ENCODE assay signal across 8 cellular contexts in genomic region chr16:71484006-71484893, GRCh38. TPM values are rescaled to one million over a fixed set of nuclear protein-coding genes. Genes with fewer than 3 reads are reported as not detected.
DNase-seq lines count a peak whose midpoint lies in the region; ATAC-seq and TF ChIP-seq lines count a peak whose summit lies in the region.

No MANE protein-coding gene starts in this region.

- peak; percentile 79 for ATAC-seq in GM21367 (IDR thresholded peaks at IDR 0.05; ENCODE audit: unreplicated experiment)

- DNase-seq in COLO829 (ENCODE audit: low spot score) (peak; percentile 54), HT1080 (ENCODE audit: low read depth) (peak; percentile 82), NOMO-1 treated with DMSO at 0.1 percent for 48 hours (lab: John Stamatoyannopoulos, UW; ENCODE audit: unreplicated experiment) (peak; percentile 81), endothelial cell (ENCODE audit: low spot score) (peak; percentile 63), mesothelial cell of epicardium (ENCODE audit: low spot score in 2 of 2, unreplicated experiment in 2 of 2) (peak; percentile 46 to 77)
- peak; percentile 74 for DNase-seq in activated CD8-positive, alpha-beta memory T cell treated with anti-CD3 and anti-CD28 coated beads, Interleukin-2, amount 50 U/mL, for 4 hours
- peak; percentile 62 to 69 for DNase-seq in stimulated activated CD8-positive, alpha-beta memory T cell treated with anti-CD3 and anti-CD28 coated beads, Interleukin-15, amount 100 ng/mL, for 4 hours (ENCODE audit: low read depth in 2 of 2)

- H3K4me3 Mint-ChIP-seq in endothelial cell (ENCODE audit: unreplicated experiment) (peak overlapping the region; percentile 88), mesothelial cell of epicardium (peak overlapping the region; percentile 82)

- no peaks in the 10 kb centered on the region for H3K36me3 Mint-ChIP-seq in endothelial cell (ENCODE audit: low read depth, unreplicated experiment)
- no peaks in the 10 kb centered on the region for H3K36me3 Mint-ChIP-seq in mesothelial cell of epicardium

- peaks cover 21% of the 10 kb centered on the region for H3K4me1 Mint-ChIP-seq in endothelial cell (ENCODE audit: unreplicated experiment)
- peaks cover 13% of the 10 kb centered on the region for H3K4me1 Mint-ChIP-seq in mesothelial cell of epicardium

- H3K27ac Mint-ChIP-seq in endothelial cell (ENCODE audit: unreplicated experiment) = peak overlapping the region; percentile 81
- H3K27ac Mint-ChIP-seq in mesothelial cell of epicardium = peak overlapping the region; percentile 93

- TF ChIP-seq CTCF in endothelial cell (IDR thresholded peaks at IDR 0.05; ENCODE audit: unreplicated experiment) = no peak
- no peak for TF ChIP-seq CTCF in mesothelial cell of epicardium (IDR thresholded peaks at IDR 0.05; ENCODE audit: unreplicated experiment)

- H3K9me3 Mint-ChIP-seq in endothelial cell (ENCODE audit: unreplicated experiment) (no peaks in the 10 kb centered on the region), mesothelial cell of epicardium (no peaks in the 10 kb centered on the region)

- H3K27me3 Mint-ChIP-seq in endothelial cell (ENCODE audit: unreplicated experiment) (peaks cover 6% of the 10 kb centered on the region), mesothelial cell of epicardium (ENCODE audit: low read depth) (peaks cover 13% of the 10 kb centered on the region)

RNA-seq across cellular contexts. Expression of gene ZNF19, which starts 4.9 kb away (rescaled TPM):
- 0.87 and 0.90 TPM in 2 replicates for total RNA-seq in HT1080 (2014; rRNA removed; shearing (Covaris generic))
- 1.5 and 1.7 TPM in 2 replicates for polyA plus RNA-seq in HT1080 (2015; cell fraction: cytosol; rRNA removed)
- polyA plus RNA-seq in HT1080 (2015; cell fraction: nucleus; rRNA removed) = 5.0 and 7.5 TPM in 2 replicates
- total RNA-seq in endothelial cell (ENCODE audit: unreplicated experiment) (7.5 TPM), mesothelial cell of epicardium (7.2 to 8.4 TPM (median 7.3 TPM) in 3 replicates)

RNA-seq across cellular contexts. Expression of gene ZNF23, which starts 22.2 kb away (rescaled TPM):
- total RNA-seq in HT1080 (2014; rRNA removed; shearing (Covaris generic)) = 6.3 and 8.3 TPM in 2 replicates
- polyA plus RNA-seq in HT1080 (2015; cell fraction: cytosol; rRNA removed) = 9.9 and 10.2 TPM in 2 replicates
- polyA plus RNA-seq in HT1080 (2015; cell fraction: nucleus; rRNA removed) = 10.3 and 11.2 TPM in 2 replicates
- total RNA-seq in endothelial cell (ENCODE audit: unreplicated experiment) (8.3 TPM), mesothelial cell of epicardium (12.3 to 16.4 TPM (median 12.8 TPM) in 3 replicates)

RNA-seq across cellular contexts. Expression of gene CHST4, which starts 42.0 kb away (rescaled TPM):
- 0.43 TPM in 1 of 2 replicates, not detected in the other for total RNA-seq in HT1080 (2014; rRNA removed; shearing (Covaris generic))
- polyA plus RNA-seq in HT1080 (2015; cell fraction: cytosol; rRNA removed) = not detected in 2 replicates
- 0.11 TPM in 1 of 2 replicates, not detected in the other for polyA plus RNA-seq in HT1080 (2015; cell fraction: nucleus; rRNA removed)
- total RNA-seq in endothelial cell (ENCODE audit: unreplicated experiment) (0.13 TPM), mesothelial cell of epicardium (not detected in 3 replicates)

RNA-seq across cellular contexts. Expression of gene TLE7, which starts 42.4 kb away (rescaled TPM):
- total RNA-seq in HT1080 (2014; rRNA removed; shearing (Covaris generic)) = not detected in 2 replicates
- polyA plus RNA-seq in HT1080 (2015; cell fraction: cytosol; rRNA removed) = not detected in 2 replicates
- not detected in 2 replicates for polyA plus RNA-seq in HT1080 (2015; cell fraction: nucleus; rRNA removed)
- total RNA-seq in endothelial cell (ENCODE audit: unreplicated experiment) (not detected), mesothelial cell of epicardium (not detected in 3 replicates)

Comparison
In these comparisons a context has a peak if more than half of its experiments do, and no peak if none do; other contexts are left out.
1. Peak in every context shown above with its lines: DNase-seq and ATAC-seq.